ENCODE assay signal across 17 cellular contexts in genomic region chr19:17323973-17324327, GRCh38. TPM values are rescaled to one million over a fixed set of nuclear protein-coding genes. Genes with fewer than 3 reads are reported as not detected.
DNase-seq lines count a peak whose midpoint lies in the region; ATAC-seq and TF ChIP-seq lines count a peak whose summit lies in the region.
"Had no signal": no experiment of that assay in that cellular context is flagged by ENCODE, and none has a peak within 500 bp of the region (broad histone marks: within the 10 kb centered on the region; RNA-seq: fewer than 3 reads in every experiment).

No MANE protein-coding gene starts in this region.

- CTCF ChIA-PET in MCF 10A (lab: Yijun Ruan, JAX), result interaction anchor here (0.5 to 0.9 kb wide), 2 partner anchors 30 to 247 kb away, joined by 3 to 4 read pairs; no protein-coding TSS in a partner anchor
- CTCF ChIA-PET in T-cell (lab: Charles Lee), result no interaction called here

- TF ChIP-seq POLR2A in breast epithelium (IDR thresholded peaks at IDR 0.05) (no peak), uterus (IDR thresholded peaks at IDR 0.05) (no peak)

- H3K27ac Mint-ChIP-seq in MCF 10A (ENCODE audit: low read depth, unreplicated experiment), result no peak overlapping the region
- H3K27ac Mint-ChIP-seq in T-cell, result no peak overlapping the region
- no peak overlapping the region for H3K27ac Mint-ChIP-seq in endodermal cell

- POLR2A ChIA-PET in MCF 10A (lab: Yijun Ruan, JAX), result interaction anchor here (0.7 to 2.9 kb wide), 3 partner anchors 10 to 64 kb away, joined by 3 to 15 read pairs (median 3); no protein-coding TSS in a partner anchor
- POLR2A ChIA-PET in T-cell (lab: Charles Lee), result no interaction called here

- H3K9me3 Mint-ChIP-seq in MCF 10A (ENCODE audit: unreplicated experiment) (no peaks in the 10 kb centered on the region), T-cell (no peaks in the 10 kb centered on the region), endodermal cell (no peaks in the 10 kb centered on the region)
- H3K9me3 Mint-ChIP-seq: nephron; stimulated activated effector memory CD8-positive, alpha-beta T cell treated with anti-CD3 and anti-CD28 coated beads, Interleukin-12 subunit alpha, Interleukin-12 subunit beta, amount 100 ng/mL, for 72 hours had no signal

- H3K36me3 ChIP-seq in breast epithelium (peaks cover 7% of the 10 kb centered on the region), endodermal cell (ENCODE audit: control insufficient read depth, insufficient read depth, low read length) (peaks cover 11% of the 10 kb centered on the region), uterus (no peaks in the 10 kb centered on the region)

- H3K4me1 ChIP-seq in breast epithelium (peaks cover 0 to 20% of the 10 kb centered on the region in 2 donors), endodermal cell (ENCODE audit: control insufficient read depth, insufficient read depth, low read length) (no peaks in the 10 kb centered on the region), uterus (peaks cover 0 to 18% of the 10 kb centered on the region in 2 donors)

- WGBS in endodermal cell (ENCODE audit: insufficient coverage in 1 of 2, insufficient read length in 1 of 2), 2 experiments, result 95 to 100% methylated on average over 1 to 6 of the region's 6 CpGs

- peaks cover 56% of the 10 kb centered on the region for H3K36me3 Mint-ChIP-seq in MCF 10A (ENCODE audit: insufficient read depth, unreplicated experiment)
- peaks cover 11% of the 10 kb centered on the region for H3K36me3 Mint-ChIP-seq in T-cell
- H3K36me3 Mint-ChIP-seq in endodermal cell (ENCODE audit: low read depth), result peaks cover 27% of the 10 kb centered on the region

- TF ChIP-seq CTCF in breast epithelium (IDR thresholded peaks at IDR 0.05), result no peak
- no peak for TF ChIP-seq CTCF in MCF 10A (IDR thresholded peaks at IDR 0.05; ENCODE audit: unreplicated experiment)
- no peak for TF ChIP-seq CTCF in endodermal cell (conservative IDR thresholded peaks at IDR 0.05)
- no peak for TF ChIP-seq CTCF in uterus (IDR thresholded peaks at IDR 0.05)

- ATAC-seq in T-cell (replicated peaks in 1 of 4) (peak; percentile 11 to 21 (median 19)), HG02870 (IDR thresholded peaks at IDR 0.05; ENCODE audit: unreplicated experiment) (no peak)
- ATAC-seq: stimulated activated effector memory CD8-positive, alpha-beta T cell treated with anti-CD3 and anti-CD28 coated beads, Interleukin-12 subunit alpha, Interleukin-12 subunit beta, amount 100 ng/mL, for 72 hours had no signal

- H3K4me3 ChIP-seq in breast epithelium (peak overlapping the region in 2 of 3 donors; percentile 31 to 57), endodermal cell (ENCODE audit: low read length) (no peak overlapping the region), uterus (no peak overlapping the region)
- H3K4me3 ChIP-seq: PC-9, SJSA1 had no signal

- no peaks in the 10 kb centered on the region for H3K27me3 Mint-ChIP-seq in MCF 10A (ENCODE audit: insufficient read depth, unreplicated experiment)
- no peaks in the 10 kb centered on the region for H3K27me3 Mint-ChIP-seq in T-cell
- H3K27me3 Mint-ChIP-seq in endodermal cell (ENCODE audit: insufficient read depth), result peaks cover 3% of the 10 kb centered on the region

- H3K4me1 Mint-ChIP-seq in MCF 10A (ENCODE audit: insufficient read depth, unreplicated experiment), result peaks cover 5% of the 10 kb centered on the region
- peaks cover 4 to 12% (median 8%) of the 10 kb centered on the region in 3 donors for H3K4me1 Mint-ChIP-seq in T-cell
- H3K4me1 Mint-ChIP-seq in endodermal cell, result peaks cover 1% of the 10 kb centered on the region

- no peak for DNase-seq in breast epithelium (ENCODE audit: low spot score in 2 of 2)
- no peak for DNase-seq in MCF 10A (ENCODE audit: unreplicated experiment)
- peak in 2 of 34 experiments; percentile 20 to 23 for DNase-seq in T-cell
- DNase-seq in endodermal cell, result peak; percentile 47
- no peak for DNase-seq in UCSD-AML1 (lab: John Stamatoyannopoulos, UW; ENCODE audit: unreplicated experiment)
- no peak for DNase-seq in uterus
- DNase-seq in NCI-H1694 treated with DMSO at 0.1 percent for 48 hours (lab: John Stamatoyannopoulos, UW), result no peak
- DNase-seq: activated CD4-positive, alpha-beta T cell treated with anti-CD3 and anti-CD28 coated beads, Interleukin-2, amount 50 U/mL, for 1 hour; hippocampal formation; mesendoderm; NCI-H510A treated with DMSO at 0.1 percent for 48 hours; PC-9; T1000 had no signal

- H3K27me3 ChIP-seq in breast epithelium (peaks cover 0 to 3% of the 10 kb centered on the region in 2 donors), endodermal cell (ENCODE audit: control insufficient read depth, insufficient read depth, low read length, poor library complexity, severe bottlenecking) (no peaks in the 10 kb centered on the region), uterus (peaks cover 0 to 2% of the 10 kb centered on the region in 2 donors)
- H3K27me3 ChIP-seq: SJSA1 had no signal

- no TSS peak for BruUV-seq in MCF 10A (replicated peaks; lab: Mats Ljungman, UMichigan)

- H3K9me3 ChIP-seq in breast epithelium (no peaks in the 10 kb centered on the region), endodermal cell (ENCODE audit: control insufficient read depth, low read length) (no peaks in the 10 kb centered on the region), uterus (no peaks in the 10 kb centered on the region)
- H3K9me3 ChIP-seq: SJSA1 had no signal

- intact Hi-C loops in breast epithelium (cut with DNase I; ENCODE audit: low total_unique reads), result loop anchor here (5.0 kb wide), 1 partner anchor 1358 kb away; the partner anchor contains the start of gene CRTC1
- intact Hi-C loops in MCF 10A (cut with micrococcal nuclease), result no loop called here
- intact Hi-C loops in uterus (cut with DNase I; ENCODE audit: low total_unique reads), result no loop called here

- peak overlapping the region; percentile 62 to 81 for H3K27ac ChIP-seq in breast epithelium
- no peak overlapping the region for H3K27ac ChIP-seq in endodermal cell (ENCODE audit: low read depth, low read length)
- H3K27ac ChIP-seq in uterus, result no peak overlapping the region
- H3K27ac ChIP-seq: PC-9, SJSA1 had no signal

- H3K4me3 Mint-ChIP-seq in MCF 10A (ENCODE audit: unreplicated experiment) (no peak overlapping the region), T-cell (no peak overlapping the region), endodermal cell (no peak overlapping the region)
- H3K4me3 Mint-ChIP-seq: nephron; stimulated activated effector memory CD8-positive, alpha-beta T cell treated with anti-CD3 and anti-CD28 coated beads, Interleukin-12 subunit alpha, Interleukin-12 subunit beta, amount 100 ng/mL, for 72 hours had no signal

- no peak overlapping the region for H3K9ac ChIP-seq in endodermal cell (ENCODE audit: extremely low read depth, low read length, poor library complexity, severe bottlenecking)

RNA-seq across cellular contexts. Expression of gene ANO8, which starts 10.7 kb away (rescaled TPM):
- 1 to 10 TPM; 5.1 to 7.2 (median 5.9) TPM for total RNA-seq in breast epithelium
- total RNA-seq in MCF 10A (2022), result 13.0 and 14.5 TPM in 2 replicates
- 10 to 100 TPM; 18.3 to 27.4 (median 24.9) TPM for total RNA-seq in T-cell
- total RNA-seq in endodermal cell, result 10 to 100 TPM; 27.5 to 29.5 TPM
- 34.7 TPM for polyA plus RNA-seq in endodermal cell (2013, experiment 1 of 2)
- 29.8 TPM for polyA plus RNA-seq in endodermal cell (2013, experiment 2 of 2)
- 10 to 100 TPM in 1 of 4 donors, 1 to 10 TPM in 2, under 1 TPM in 1; 0.51 to 12.6 (median 7.6) TPM for total RNA-seq in uterus

RNA-seq across cellular contexts. Expression of gene GTPBP3, which starts 13.4 kb away (rescaled TPM):
- total RNA-seq in breast epithelium (10 to 100 TPM; 15.5 to 22.6 (median 17.7) TPM), MCF 10A (2022) (24.8 and 27.9 TPM in 2 replicates), T-cell (10 to 100 TPM; 31.9 to 72.5 (median 65.7) TPM), endodermal cell (10 to 100 TPM; 48.7 to 55.7 TPM), uterus (10 to 100 TPM in 3 of 4 donors, under 1 TPM in 1; 0.88 to 31.2 (median 24.4) TPM)
- 34.1 TPM for polyA plus RNA-seq in endodermal cell (2013, experiment 1 of 2)
- polyA plus RNA-seq in endodermal cell (2013, experiment 2 of 2), result 33.4 TPM

RNA-seq across cellular contexts. Expression of gene DDA1, which starts 14.6 kb away (rescaled TPM):
- 10 to 100 TPM in 2 of 3 donors, 1 to 10 TPM in 1; 9.2 to 18.7 (median 11.1) TPM for total RNA-seq in breast epithelium
- 57.4 and 60.4 TPM in 2 replicates for total RNA-seq in MCF 10A (2022)
- 10 to 100 TPM; 37.3 to 51.7 (median 42.0) TPM for total RNA-seq in T-cell
- 10 to 100 TPM; 36.9 to 42.3 TPM for total RNA-seq in endodermal cell
- polyA plus RNA-seq in endodermal cell (2013, experiment 1 of 2), result 46.5 TPM
- 62.7 TPM for polyA plus RNA-seq in endodermal cell (2013, experiment 2 of 2)
- 10 to 100 TPM in 2 of 4 donors, 1 to 10 TPM in 2; 2.8 to 22.2 (median 8.9) TPM for total RNA-seq in uterus

RNA-seq across cellular contexts. Expression of gene MRPL34, which starts 18.3 kb away (rescaled TPM):
- 100 to 1,000 TPM in 1 of 3 donors, 10 to 100 TPM in 2; 88.5 to 139 (median 98.0) TPM for total RNA-seq in breast epithelium
- 58.8 and 65.8 TPM in 2 replicates for total RNA-seq in MCF 10A (2022)
- 10 to 100 TPM; 37.6 to 87.0 (median 69.3) TPM for total RNA-seq in T-cell
- total RNA-seq in endodermal cell, result 10 to 100 TPM; 58.1 to 62.2 TPM
- polyA plus RNA-seq in endodermal cell (2013, experiment 1 of 2), result 51.9 TPM
- polyA plus RNA-seq in endodermal cell (2013, experiment 2 of 2), result 48.7 TPM
- total RNA-seq in uterus, result 100 to 1,000 TPM in 2 of 4 donors, 10 to 100 TPM in 2; 30.9 to 289 (median 97.2) TPM

RNA-seq across cellular contexts. Expression of gene ABHD8, which starts 20.7 kb away (rescaled TPM):
- total RNA-seq in breast epithelium, result 10 to 100 TPM in 2 of 3 donors, 1 to 10 TPM in 1; 6.7 to 14.4 (median 11.0) TPM
- total RNA-seq in MCF 10A (2022), result 4.1 and 6.4 TPM in 2 replicates
- total RNA-seq in T-cell, result 10 to 100 TPM in 3 of 5 donors, 1 to 10 TPM in 2; 5.3 to 12.4 (median 11.3) TPM
- 10 to 100 TPM; 11.6 to 21.1 TPM for total RNA-seq in endodermal cell
- polyA plus RNA-seq in endodermal cell (2013, experiment 1 of 2), result 9.7 TPM
- polyA plus RNA-seq in endodermal cell (2013, experiment 2 of 2), result 10.2 TPM
- total RNA-seq in uterus, result 100 to 1,000 TPM in 1 of 4 donors, 10 to 100 TPM in 2, 1 to 10 TPM in 1; 9.0 to 115 (median 19.2) TPM

Comparison
In these comparisons a context has a peak if more than half of its experiments do, and no peak if none do; other contexts are left out.
1. H3K27ac ChIP-seq: peak in breast epithelium (2 of 2); none in endodermal cell (single experiment) and uterus (0 of 2).
2. H3K4me3 ChIP-seq: peak in breast epithelium (2 of 3); none in endodermal cell (single experiment) and uterus (0 of 2).